In the genomic region with DNA sequence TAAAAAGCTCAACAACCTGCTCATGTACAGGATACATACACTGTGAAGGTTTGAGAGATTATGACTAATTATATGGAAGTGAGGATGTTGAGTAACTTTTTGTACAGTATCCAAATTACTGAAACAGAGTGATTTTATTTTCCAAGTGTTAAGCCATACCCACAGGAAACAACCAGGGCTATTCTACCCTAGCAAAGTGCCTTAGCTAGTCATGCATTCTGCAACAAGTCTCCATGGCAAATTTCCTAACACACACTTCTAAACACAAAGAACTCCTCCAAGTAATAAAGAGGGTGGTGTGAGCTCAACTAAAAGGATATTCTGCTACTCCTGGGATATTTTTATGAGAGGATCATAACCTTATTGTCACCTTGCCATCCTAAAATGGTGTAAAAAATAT, we compare ENCODE assay signal across 9 cellular contexts. TPM values are rescaled to one million over a fixed set of nuclear protein-coding genes. Genes with fewer than 3 reads are reported as not detected.
DNase-seq lines count a peak whose midpoint lies in the region; ATAC-seq, FAIRE-seq and TF ChIP-seq lines count a peak whose summit lies in the region.
"Had no signal": no experiment of that assay in that cellular context is flagged by ENCODE, and none has a peak within 500 bp of the region (broad histone marks: within the 10 kb centered on the region; RNA-seq: fewer than 3 reads in every experiment).

No MANE protein-coding gene starts in this region.

- TF ChIP-seq CTCF in choroid plexus epithelial cell (conservative IDR thresholded peaks at IDR 0.05; ENCODE audit: low read depth, low read length), result no peak
- no peak for TF ChIP-seq CTCF in right lobe of liver (IDR thresholded peaks at IDR 0.05)
- no peak for TF ChIP-seq CTCF in D721Med (IDR thresholded peaks at IDR 0.05; ENCODE audit: insufficient read depth, missing control alignments)

- peak overlapping the region; percentile 54 to 97 (median 59) for H3K27ac ChIP-seq in right lobe of liver

- H3K9me3 Mint-ChIP-seq in naive thymus-derived CD8-positive, alpha-beta T cell, result no peaks in the 10 kb centered on the region

- POLR2A ChIA-PET in naive thymus-derived CD8-positive, alpha-beta T cell (lab: Charles Lee), result interaction anchor here (0.7 kb wide), 1 partner anchor 69 kb away, joined by 3 read pairs; no protein-coding TSS in a partner anchor

- FAIRE-seq in D721Med (lab: Jason Lieb, UNC), result no peak

- H3K4me3 ChIP-seq in choroid plexus epithelial cell (ENCODE audit: low read depth, low read length) (no peak overlapping the region), right lobe of liver (peak overlapping the region in 1 of 3 donors; percentile 0)

- no peaks in the 10 kb centered on the region for H3K27me3 ChIP-seq in right lobe of liver

- H3K4me1 ChIP-seq in right lobe of liver, result peaks cover 0 to 68% (median 5%) of the 10 kb centered on the region in 4 donors

- H3K27me3 Mint-ChIP-seq in naive thymus-derived CD8-positive, alpha-beta T cell, result peaks cover 0 to 18% (median 6%) of the 10 kb centered on the region in 5 donors

- H3K4me1 Mint-ChIP-seq in naive thymus-derived CD8-positive, alpha-beta T cell, result peaks cover 7 to 19% (median 17%) of the 10 kb centered on the region in 4 donors

- intact Hi-C loops in right lobe of liver (cut with DNase I), result no loop called here

- no peaks in the 10 kb centered on the region for H3K36me3 ChIP-seq in right lobe of liver

- H3K9me3 ChIP-seq in right lobe of liver, result no peaks in the 10 kb centered on the region

- DNase-seq in AG08395 (ENCODE audit: low spot score), result peak; percentile 71
- DNase-seq in LHCN-M2 (ENCODE audit: low read depth), result peak; percentile 51
- peak; percentile 84 for DNase-seq in choroid plexus epithelial cell (ENCODE audit: low read depth)
- DNase-seq in right lobe of liver, result no peak
- DNase-seq in D721Med (ENCODE audit: insufficient read length, low spot score), result no peak
- no peak for DNase-seq in naive thymus-derived CD8-positive, alpha-beta T cell
- no peak for DNase-seq in hepatic stellate cell (ENCODE audit: low spot score)
- DNase-seq: occipital lobe had no signal

- ATAC-seq in right lobe of liver, result peak in 1 of 4 donors; percentile 6
- ATAC-seq in naive thymus-derived CD8-positive, alpha-beta T cell, result no peak
- no peak for ATAC-seq in activated CD4-positive, CD25-positive, alpha-beta regulatory T cell treated with anti-CD3 and anti-CD28 coated beads, Interleukin-2, amount 50 U/mL, for 24 hours

- H3K27ac Mint-ChIP-seq in naive thymus-derived CD8-positive, alpha-beta T cell, result no peak overlapping the region

- no peaks in the 10 kb centered on the region for H3K36me3 Mint-ChIP-seq in naive thymus-derived CD8-positive, alpha-beta T cell

- H3K4me3 Mint-ChIP-seq in naive thymus-derived CD8-positive, alpha-beta T cell, result no peak overlapping the region

- TF ChIP-seq POLR2A in right lobe of liver (IDR thresholded peaks at IDR 0.05), result no peak

RNA-seq across cellular contexts. Expression of a gene that starts 4.4 kb away (rescaled TPM):
- 3.9 and 4.9 TPM in 2 replicates for total RNA-seq in LHCN-M2 (2014; rRNA removed)
- polyA plus RNA-seq in LHCN-M2 (2012), result 2.7 TPM
- total RNA-seq in right lobe of liver, result 10 to 100 TPM; 32.5 to 46.3 (median 44.1) TPM
- total RNA-seq in naive thymus-derived CD8-positive, alpha-beta T cell, result 1 to 10 TPM; 1.1 to 1.3 TPM
- polyA plus RNA-seq in naive thymus-derived CD8-positive, alpha-beta T cell, result under 1 TPM; 0.13 to 0.24 (median 0.13) TPM

RNA-seq across cellular contexts. Expression of a gene that starts 38.4 kb away (rescaled TPM):
- 44.0 and 44.8 TPM in 2 replicates for total RNA-seq in LHCN-M2 (2014; rRNA removed)
- 4.8 TPM for polyA plus RNA-seq in LHCN-M2 (2012)
- total RNA-seq in right lobe of liver, result 10 to 100 TPM; 22.6 to 33.2 (median 27.1) TPM
- 10 to 100 TPM; 32.2 to 33.6 TPM for total RNA-seq in naive thymus-derived CD8-positive, alpha-beta T cell
- 10 to 100 TPM; 10.9 to 13.6 (median 13.2) TPM for polyA plus RNA-seq in naive thymus-derived CD8-positive, alpha-beta T cell

Comparison
In these comparisons a context has a peak if more than half of its experiments do, and no peak if none do; other contexts are left out.
1. DNase-seq: peak in AG08395 (single experiment), LHCN-M2 (single experiment) and choroid plexus epithelial cell (single experiment); none in right lobe of liver (0 of 3), D721Med (single experiment), naive thymus-derived CD8-positive, alpha-beta T cell (0 of 10) and hepatic stellate cell (single experiment).